Comparison of ENCODE assay signal across 19 cellular contexts in genomic region chr2:20371656-20372055, GRCh38.
"Had no signal": no experiment of that assay in that cellular context is flagged by ENCODE, and none has a peak within 500 bp of the region (broad histone marks: within the 10 kb centered on the region; RNA-seq: fewer than 3 reads in every experiment).

No MANE protein-coding gene starts in this region.

- DNase-seq: activated CD4-positive, alpha-beta T cell treated with anti-CD3 and anti-CD28 coated beads, Interleukin-2, amount 10 ng/mL, durations not matched to agents 7 days and 5 days; activated CD8-positive, alpha-beta T cell treated with anti-CD3 and anti-CD28 coated beads, Interleukin-2, amount 10 ng/mL, durations not matched to agents 7 days and 5 days; activated gamma-delta T cell; activated T-cell treated with anti-CD3 and anti-CD28 coated beads, Interleukin-2, amount 50 U/mL, for 48 hours; effector memory CD8-positive, alpha-beta T cell; heart left ventricle; immature natural killer cell; left cardiac atrium; mesendoderm; naive thymus-derived CD8-positive, alpha-beta T cell; pancreas; stimulated activated CD4-positive, alpha-beta T cell treated with anti-CD3 and anti-CD28 coated beads, Interleukin-4, amount 100 ng/mL, for 24 hours; stomach; T-cell had no signal

- FAIRE-seq: pancreas had no signal

- H3K9me3 ChIP-seq: gastroesophageal sphincter, heart left ventricle, pancreas had no signal

- H3K4me1 ChIP-seq: heart left ventricle, pancreas had no signal

- ATAC-seq: activated CD8-positive, alpha-beta T cell treated with anti-CD3 and anti-CD28 coated beads, Interleukin-2, amount 10 ng/mL, durations not matched to agents 7 days and 5 days; effector memory CD8-positive, alpha-beta T cell; gastroesophageal sphincter; heart left ventricle; left cardiac atrium; naive thymus-derived CD8-positive, alpha-beta T cell; pancreas; sciatic nerve; stimulated activated effector memory CD8-positive, alpha-beta T cell treated with anti-CD3 and anti-CD28 coated beads, Interleukin-12 subunit alpha, Interleukin-12 subunit beta, amount 100 ng/mL, for 72 hours; T-cell had no signal

- H3K27ac ChIP-seq: cardiac muscle cell, gastroesophageal sphincter, heart left ventricle, pancreas had no signal

- H3K36me3 ChIP-seq: cardiac muscle cell, gastroesophageal sphincter, heart left ventricle, pancreas, stomach had no signal

- H3K4me2 ChIP-seq: smooth muscle cell had no signal

- H3K27me3 ChIP-seq: cardiac muscle cell, gastroesophageal sphincter, pancreas, stomach had no signal

- H3K4me3 ChIP-seq: cardiac muscle cell, gastroesophageal sphincter, heart left ventricle, pancreas, smooth muscle cell, stomach had no signal
